In the genomic region with DNA sequence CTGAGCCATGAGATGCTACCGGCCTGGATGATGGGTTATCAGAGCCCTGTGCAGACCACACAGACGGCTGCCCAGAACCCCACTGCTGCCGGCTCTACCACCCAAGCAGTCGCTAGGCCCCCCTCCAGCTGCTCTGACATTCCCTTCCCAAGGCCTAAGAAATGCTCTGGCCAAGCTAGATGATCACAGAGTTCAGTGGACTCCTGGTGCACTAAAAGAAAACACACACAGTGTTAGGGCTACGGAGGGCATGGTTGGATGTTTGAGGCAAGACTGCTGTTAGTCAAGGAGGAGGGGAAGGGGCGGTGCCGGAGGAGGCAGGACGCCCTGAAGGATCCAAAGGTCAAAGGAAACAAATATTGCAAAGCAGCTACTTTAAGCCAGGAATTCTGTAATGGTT, we compare ENCODE assay signal across 13 cellular contexts.
"Had no signal": no experiment of that assay in that cellular context is flagged by ENCODE, and none has a peak within 500 bp of the region (broad histone marks: within the 10 kb centered on the region; RNA-seq: fewer than 3 reads in every experiment).

No MANE protein-coding gene starts in this region.

- FAIRE-seq: endothelial cell of umbilical vein had no signal

- ATAC-seq: natural killer cell treated with Interleukin-12 subunit alpha and Interleukin-12 subunit beta and Interleukin-15 and Interleukin-18, amount 100 ng/mL, for 72 hours; right cardiac atrium had no signal

- DNase-seq: activated CD4-positive, CD25-positive, alpha-beta regulatory T cell treated with anti-CD3 and anti-CD28 coated beads, Interleukin-2, amount 50 U/mL, for 72 hours; activated naive CD4-positive, alpha-beta T cell treated with Interleukin-2 at 50 U/mL for 16 hours; activated T-cell treated with anti-CD3 and anti-CD28 coated beads for 4 hours; anterior cingulate cortex; brain microvascular endothelial cell; cortex of kidney; effector CD4-positive, alpha-beta T cell; foreskin fibroblast; right cardiac atrium; T-helper 9 cell; upper lobe of right lung had no signal

- H3K36me3 ChIP-seq: brain microvascular endothelial cell, upper lobe of right lung had no signal

- H3K27ac ChIP-seq: brain microvascular endothelial cell, upper lobe of right lung had no signal

- H3K4me1 ChIP-seq: upper lobe of right lung had no signal

- H3K9me3 ChIP-seq: upper lobe of right lung had no signal

- H3K4me3 ChIP-seq: upper lobe of right lung had no signal
